Comparison of ENCODE assay signal across 9 cellular contexts in genomic region chr1:40381268-40382109, GRCh38. TPM values are rescaled to one million over a fixed set of nuclear protein-coding genes. Genes with fewer than 3 reads are reported as not detected.
DNase-seq lines count a peak whose midpoint lies in the region; ATAC-seq and TF ChIP-seq lines count a peak whose summit lies in the region.
"Had no signal": no experiment of that assay in that cellular context is flagged by ENCODE, and none has a peak within 500 bp of the region (broad histone marks: within the 10 kb centered on the region; RNA-seq: fewer than 3 reads in every experiment).

No MANE protein-coding gene starts in this region.

- H3K9me3 ChIP-seq in smooth muscle cell (replicated peaks; ENCODE audit: low read depth) (no peaks in the 10 kb centered on the region), tibial artery (no peaks in the 10 kb centered on the region)

- CTCF ChIA-PET in activated CD8-positive, alpha-beta T cell treated with anti-CD3 and anti-CD28 coated beads for 36 hours (lab: Charles Lee): interaction anchor here (0.7 to 7.5 kb wide), 9 partner anchors 13 to 229 kb away, joined by 3 to 62 read pairs (median 5); no protein-coding TSS in a partner anchor

- peaks cover 72% of the 10 kb centered on the region for H3K36me3 Mint-ChIP-seq in activated CD8-positive, alpha-beta T cell treated with anti-CD3 and anti-CD28 coated beads for 36 hours (ENCODE audit: low read depth)
- peaks cover 15% of the 10 kb centered on the region for H3K36me3 Mint-ChIP-seq in natural killer cell treated with Interleukin-12 subunit alpha and Interleukin-12 subunit beta and Interleukin-15 and Interleukin-18, amount 100 ng/mL, for 72 hours

- POLR2A ChIA-PET in activated CD8-positive, alpha-beta T cell treated with anti-CD3 and anti-CD28 coated beads for 36 hours (lab: Charles Lee): interaction anchor here (0.6 to 15.4 kb wide), 10 partner anchors 8 to 332 kb away, joined by 3 to 278 read pairs (median 3); partner anchors contain the start of genes SMAP2 and ZFP69B

- peaks cover 65% of the 10 kb centered on the region for H4K20me1 ChIP-seq in smooth muscle cell (ENCODE audit: low read depth)

- no peak overlapping the region for H3K9ac ChIP-seq in smooth muscle cell (ENCODE audit: low read depth)

- peak overlapping the region; percentile 38 for H3K4me3 ChIP-seq in GM12864 (ENCODE audit: low read depth, low read length)
- H3K4me3 ChIP-seq in smooth muscle cell: no peak overlapping the region
- H3K4me3 ChIP-seq in tibial artery: no peak overlapping the region

- DNase-seq in GM12864 (ENCODE audit: low read depth) (peak; percentile 73), smooth muscle cell (lab: John Stamatoyannopoulos, UW; ENCODE audit: unreplicated experiment) (no peak), tibial artery (no peak), DMS53 (lab: John Stamatoyannopoulos, UW) (no peak), NCI-H1417 (lab: John Stamatoyannopoulos, UW) (no peak)
- peak; percentile 43 for DNase-seq in activated CD8-positive, alpha-beta T cell treated with anti-CD3 and anti-CD28 coated beads for 36 hours
- DNase-seq in natural killer cell treated with Interleukin-12 subunit alpha and Interleukin-12 subunit beta and Interleukin-15 and Interleukin-18, amount 100 ng/mL, for 72 hours (ENCODE audit: low spot score): no peak
- DNase-seq: NCI-H1048 had no signal

- 97% methylated on average over 7 of the region's 7 CpGs for WGBS in smooth muscle cell (ENCODE audit: low lambda C conversion rate)

- TF ChIP-seq CTCF in GM12864 (IDR thresholded peaks at IDR 0.05; ENCODE audit: low read depth, low read length, missing control alignments) (no peak), smooth muscle cell (IDR thresholded peaks at IDR 0.05; ENCODE audit: borderline replicate concordance, insufficient read depth, poor library complexity, severe bottlenecking) (no peak), tibial artery (IDR thresholded peaks at IDR 0.05) (no peak)
- no peak for TF ChIP-seq CTCF in activated CD8-positive, alpha-beta T cell treated with anti-CD3 and anti-CD28 coated beads for 36 hours (IDR thresholded peaks at IDR 0.05)

- no peaks in the 10 kb centered on the region for H3K27me3 ChIP-seq in smooth muscle cell (ENCODE audit: low read depth)
- no peaks in the 10 kb centered on the region for H3K27me3 ChIP-seq in tibial artery

- peak; percentile 39 for ATAC-seq in HG02678 (IDR thresholded peaks at IDR 0.05; ENCODE audit: unreplicated experiment)
- ATAC-seq in activated CD8-positive, alpha-beta T cell treated with anti-CD3 and anti-CD28 coated beads for 36 hours: peak; percentile 26
- ATAC-seq in natural killer cell treated with Interleukin-12 subunit alpha and Interleukin-12 subunit beta and Interleukin-15 and Interleukin-18, amount 100 ng/mL, for 72 hours: peak; percentile 38 to 60

- H3K27ac ChIP-seq in smooth muscle cell (ENCODE audit: low read depth) (no peak overlapping the region), tibial artery (peak overlapping the region in 1 of 2 donors; percentile 69)

- H3K4me2 ChIP-seq in smooth muscle cell: no peak overlapping the region

- intact Hi-C loops in activated CD8-positive, alpha-beta T cell treated with anti-CD3 and anti-CD28 coated beads for 36 hours (cut with micrococcal nuclease): loop anchor here (2.0 kb wide), 1 partner anchor 13 kb away; no protein-coding TSS in a partner anchor
- intact Hi-C loops in tibial artery (cut with DNase I; ENCODE audit: low total_unique reads): no loop called here

- H3K4me3 Mint-ChIP-seq in activated CD8-positive, alpha-beta T cell treated with anti-CD3 and anti-CD28 coated beads for 36 hours: peak overlapping the region; percentile 78
- peak overlapping the region; percentile 88 for H3K4me3 Mint-ChIP-seq in natural killer cell treated with Interleukin-12 subunit alpha and Interleukin-12 subunit beta and Interleukin-15 and Interleukin-18, amount 100 ng/mL, for 72 hours

- H2AFZ ChIP-seq in smooth muscle cell (ENCODE audit: low read depth): no peak overlapping the region

- H3K27ac Mint-ChIP-seq in activated CD8-positive, alpha-beta T cell treated with anti-CD3 and anti-CD28 coated beads for 36 hours: peak overlapping the region; percentile 99
- H3K27ac Mint-ChIP-seq in natural killer cell treated with Interleukin-12 subunit alpha and Interleukin-12 subunit beta and Interleukin-15 and Interleukin-18, amount 100 ng/mL, for 72 hours: peak overlapping the region; percentile 99

- H3K36me3 ChIP-seq in smooth muscle cell (ENCODE audit: low read depth): no peaks in the 10 kb centered on the region
- H3K36me3 ChIP-seq in tibial artery: no peaks in the 10 kb centered on the region

- peaks cover 78% of the 10 kb centered on the region for H3K4me1 Mint-ChIP-seq in activated CD8-positive, alpha-beta T cell treated with anti-CD3 and anti-CD28 coated beads for 36 hours (ENCODE audit: low read depth)
- peaks cover 62 to 80% of the 10 kb centered on the region in 2 donors for H3K4me1 Mint-ChIP-seq in natural killer cell treated with Interleukin-12 subunit alpha and Interleukin-12 subunit beta and Interleukin-15 and Interleukin-18, amount 100 ng/mL, for 72 hours (ENCODE audit: low read depth in 2 of 2)

- peaks cover 16% of the 10 kb centered on the region for H3K4me1 ChIP-seq in smooth muscle cell (ENCODE audit: low read depth)
- peaks cover 0 to 79% (median 50%) of the 10 kb centered on the region in 4 donors for H3K4me1 ChIP-seq in tibial artery

- H3K27me3 Mint-ChIP-seq in activated CD8-positive, alpha-beta T cell treated with anti-CD3 and anti-CD28 coated beads for 36 hours: no peaks in the 10 kb centered on the region
- H3K27me3 Mint-ChIP-seq in natural killer cell treated with Interleukin-12 subunit alpha and Interleukin-12 subunit beta and Interleukin-15 and Interleukin-18, amount 100 ng/mL, for 72 hours: no peaks in the 10 kb centered on the region

- peaks cover 15% of the 10 kb centered on the region for H3F3A ChIP-seq in smooth muscle cell (ENCODE audit: low read depth)

- peaks cover 67% of the 10 kb centered on the region for H3K79me2 ChIP-seq in smooth muscle cell (ENCODE audit: low read depth)

- no peaks in the 10 kb centered on the region for H3K9me3 Mint-ChIP-seq in activated CD8-positive, alpha-beta T cell treated with anti-CD3 and anti-CD28 coated beads for 36 hours
- no peaks in the 10 kb centered on the region for H3K9me3 Mint-ChIP-seq in natural killer cell treated with Interleukin-12 subunit alpha and Interleukin-12 subunit beta and Interleukin-15 and Interleukin-18, amount 100 ng/mL, for 72 hours

RNA-seq across cellular contexts. Expression of gene SMAP2, which starts 8.0 kb away (rescaled TPM):
- 100 to 1,000 TPM; 204 to 209 TPM for total RNA-seq in activated CD8-positive, alpha-beta T cell treated with anti-CD3 and anti-CD28 coated beads for 36 hours
- total RNA-seq in natural killer cell treated with Interleukin-12 subunit alpha and Interleukin-12 subunit beta and Interleukin-15 and Interleukin-18, amount 100 ng/mL, for 72 hours: 100 to 1,000 TPM; 132 to 158 TPM
- total RNA-seq in smooth muscle cell: 16.0 and 18.4 TPM in 2 replicates
- 22.5 and 29.7 TPM in 2 replicates for polyA plus RNA-seq in smooth muscle cell

Comparison
In these comparisons a context has a peak if more than half of its experiments do, and no peak if none do; other contexts are left out.
1. DNase-seq: peak in GM12864 (single experiment) and activated CD8-positive, alpha-beta T cell treated with anti-CD3 and anti-CD28 coated beads for 36 hours (single experiment); none in natural killer cell treated with Interleukin-12 subunit alpha and Interleukin-12 subunit beta and Interleukin-15 and Interleukin-18, amount 100 ng/mL, for 72 hours (single experiment), smooth muscle cell (single experiment), tibial artery (0 of 2), DMS53 (single experiment) and NCI-H1417 (0 of 3).
2. Peak in every context shown above with its lines, with median percentiles within 50 percentile points of each other: ATAC-seq.